ENCODE assay signal across 15 cellular contexts in the genomic region with DNA sequence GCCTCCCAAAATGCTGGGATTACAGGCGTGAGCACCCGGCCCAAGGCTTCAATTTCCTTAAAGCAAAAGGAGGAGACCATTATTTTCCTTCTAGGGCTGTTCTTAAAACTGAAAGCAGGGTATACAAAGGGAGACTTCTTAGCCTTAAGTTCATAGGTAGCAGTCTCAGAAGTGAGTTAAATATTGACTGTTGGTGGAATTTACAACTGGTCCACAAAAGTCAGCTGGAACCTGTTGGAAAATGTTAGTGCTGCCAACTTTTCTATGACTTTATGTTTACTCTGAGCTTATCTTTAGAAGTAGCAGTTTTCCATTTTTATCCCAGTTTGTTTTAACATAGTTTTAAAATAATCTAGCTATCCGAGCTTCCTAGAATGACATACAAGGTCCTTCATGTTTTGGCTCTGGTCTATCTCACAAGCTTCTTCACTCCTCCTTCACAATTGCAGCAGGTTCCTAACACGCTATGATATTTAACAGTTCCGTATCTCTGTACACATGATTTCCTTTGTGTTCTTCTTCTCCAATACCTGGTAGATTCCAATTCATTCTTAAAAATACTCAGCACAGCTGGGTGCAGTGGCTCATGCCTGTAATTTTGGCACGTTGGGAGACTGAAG. TPM values are rescaled to one million over a fixed set of nuclear protein-coding genes. Genes with fewer than 3 reads are reported as not detected.
"Had no signal": no experiment of that assay in that cellular context is flagged by ENCODE, and none has a peak within 500 bp of the region (broad histone marks: within the 10 kb centered on the region; RNA-seq: fewer than 3 reads in every experiment).

No MANE protein-coding gene starts in this region.

- H3K27ac ChIP-seq: adrenal gland, left ventricle myocardium inferior, neural progenitor cell, parathyroid adenoma, thoracic aorta had no signal

- H3K4me3 ChIP-seq: adrenal gland, left ventricle myocardium inferior, neural progenitor cell, thoracic aorta had no signal

- ATAC-seq: right cardiac atrium; stimulated activated naive CD8-positive, alpha-beta T cell treated with anti-CD3 and anti-CD28 coated beads, Interleukin-15, Interleukin-2, amounts not matched to agents 100 U/mL and 50 U/mL, for 24 hours had no signal

- H3K36me3 ChIP-seq: adrenal gland, left ventricle myocardium inferior, neural progenitor cell, thoracic aorta had no signal

- H3K9ac ChIP-seq: neural progenitor cell, parathyroid adenoma had no signal

- DNase-seq: activated naive CD4-positive, alpha-beta T cell treated with anti-CD3 and anti-CD28 coated beads, Interleukin-2, amount 50 U/mL, for 16 hours; adrenal gland; glutamatergic neuron; left ventricle myocardium inferior; right cardiac atrium; SHP77 treated with DMSO at 0.1 percent for 48 hours; stimulated activated CD4-positive, alpha-beta T cell treated with anti-CD3 and anti-CD28 coated beads, Interleukin-2, amount 100 ng/mL, for 24 hours; stimulated activated naive CD8-positive, alpha-beta T cell treated with anti-CD3 and anti-CD28 coated beads, Interleukin-15, Interleukin-2, amounts not matched to agents 100 U/mL and 50 U/mL, for 24 hours; T-helper 2 cell had no signal

- H3K9me3 ChIP-seq: adrenal gland, left ventricle myocardium inferior, thoracic aorta had no signal

- H3K27me3 ChIP-seq: neural progenitor cell had no signal

- H3K4me1 ChIP-seq: adrenal gland, left ventricle myocardium inferior, neural progenitor cell, parathyroid adenoma had no signal

RNA-seq across cellular contexts. Expression of gene SLC26A3, which starts 3.3 kb away (rescaled TPM):
- total RNA-seq: activated T-helper 2 cell treated with anti-CD3 and anti-CD28 coated beads, Interferon-gamma antibody, Interleukin-2, Interleukin-4, amounts not matched to agents 10 μg/mL and 5 μg/mL and 100 μg/mL, durations not matched to agents 14 hours and 24 hours and 36 hours; epithelial cell of proximal tubule; right cardiac atrium; thoracic aorta; urinary bladder had no signal
